Comparison of ENCODE assay signal across 16 cellular contexts in genomic region chr11:61657566-61657965, GRCh38. TPM values are rescaled to one million over a fixed set of nuclear protein-coding genes. Genes with fewer than 3 reads are reported as not detected.
DNase-seq lines count a peak whose midpoint lies in the region.
"Had no signal": no experiment of that assay in that cellular context is flagged by ENCODE, and none has a peak within 500 bp of the region (broad histone marks: within the 10 kb centered on the region; RNA-seq: fewer than 3 reads in every experiment).

No MANE protein-coding gene starts in this region.

- no peak overlapping the region for H2BK12ac ChIP-seq in trophoblast cell (ENCODE audit: low read length)

- H2BK5ac ChIP-seq in trophoblast cell (ENCODE audit: low read depth, low read length, poor library complexity), result no peak overlapping the region

- no peaks in the 10 kb centered on the region for H3K79me2 ChIP-seq in trophoblast cell (ENCODE audit: control insufficient read depth, insufficient read depth, low read length, poor library complexity)

- DNase-seq in Daoy (ENCODE audit: low read depth) (peak; percentile 55), NCI-H146 (lab: John Stamatoyannopoulos, UW) (peak; percentile 77), SK-MEL-5 (ENCODE audit: low read depth, low spot score) (peak; percentile 70), lung microvascular endothelial cell (ENCODE audit: low read depth in 2 of 2) (peak; percentile 17 to 84), AG20443 (ENCODE audit: low spot score) (no peak), SIG-M5 (lab: John Stamatoyannopoulos, UW) (no peak), trophoblast cell (no peak), SKM-1 treated with dmso at 0.1 percent for 144 hours (lab: John Stamatoyannopoulos, UW; ENCODE audit: unreplicated experiment) (no peak)
- DNase-seq: activated CD8-positive, alpha-beta T cell treated with anti-CD3 and anti-CD28 coated beads, Interleukin-2, amount 10 ng/mL, durations not matched to agents 7 days and 5 days; DND-41; heart left ventricle; mesenchymal stem cell; NCI-H2171 treated with DMSO at 0.1 percent for 48 hours had no signal

- H2BK120ac ChIP-seq in trophoblast cell (ENCODE audit: insufficient read depth, low read length, poor library complexity), result no peak overlapping the region

- no peak overlapping the region for H3K4ac ChIP-seq in trophoblast cell (ENCODE audit: low read depth, low read length)

- no peak overlapping the region for H3K4me3 ChIP-seq in trophoblast cell (ENCODE audit: low read depth, low read length)
- H3K4me3 ChIP-seq: heart left ventricle, right atrium auricular region, suprapubic skin had no signal

- no CpG with 5 or more reads among the region's 5 CpGs for WGBS in trophoblast cell (ENCODE audit: extremely low coverage, insufficient coverage, insufficient read length)

- H3K79me1 ChIP-seq in trophoblast cell (ENCODE audit: low read length), result no peaks in the 10 kb centered on the region

- no peak overlapping the region for H3K18ac ChIP-seq in trophoblast cell (ENCODE audit: low read length)

- H4K91ac ChIP-seq in trophoblast cell (ENCODE audit: low read depth, low read length), result no peak overlapping the region

- no peak overlapping the region for H3K9ac ChIP-seq in trophoblast cell (ENCODE audit: low read length)

- H2AFZ ChIP-seq in trophoblast cell (ENCODE audit: insufficient read depth, low read length, poor library complexity), result no peak overlapping the region

- no peak overlapping the region for H4K8ac ChIP-seq in trophoblast cell (ENCODE audit: low read depth, low read length)

- no peak overlapping the region for H3K23ac ChIP-seq in trophoblast cell (ENCODE audit: low read length)

- H3K36me3 ChIP-seq in trophoblast cell (ENCODE audit: control insufficient read depth in 1 of 2, insufficient read depth in 2 of 2, low read length in 2 of 2), result no peaks in the 10 kb centered on the region
- H3K36me3 ChIP-seq: heart left ventricle, right atrium auricular region, suprapubic skin had no signal

- no peak overlapping the region for H3K4me2 ChIP-seq in trophoblast cell (ENCODE audit: low read length)

- H3K9me3 ChIP-seq in trophoblast cell (ENCODE audit: insufficient read depth, low read depth, low read length), result no peaks in the 10 kb centered on the region
- H3K9me3 ChIP-seq: heart left ventricle, right atrium auricular region, suprapubic skin had no signal

- H2AK5ac ChIP-seq in trophoblast cell (ENCODE audit: low read length), result no peak overlapping the region

- H3K27me3 ChIP-seq in trophoblast cell (ENCODE audit: insufficient read depth, low read length), result peaks cover 2% of the 10 kb centered on the region
- H3K27me3 ChIP-seq: heart left ventricle, right atrium auricular region had no signal

- in situ Hi-C loops in SK-MEL-5 (cut with HindIII; ENCODE audit: low pct_unique_long_range_greater_than_20kb, low sequenced_read_pairs), result no loop called here

- H3K14ac ChIP-seq in trophoblast cell (ENCODE audit: low read length), result no peak overlapping the region

- H4K12ac ChIP-seq in trophoblast cell (ENCODE audit: low read depth, low read length), result no peak overlapping the region

- H3K27ac ChIP-seq in trophoblast cell (ENCODE audit: low read depth, low read length), result no peak overlapping the region
- H3K27ac ChIP-seq: heart left ventricle, right atrium auricular region, suprapubic skin had no signal

- no peaks in the 10 kb centered on the region for H3K4me1 ChIP-seq in trophoblast cell (ENCODE audit: control insufficient read depth in 1 of 2, insufficient read depth in 2 of 2, low read length in 2 of 2)

RNA-seq across cellular contexts. Expression of gene DAGLA, which starts 22.6 kb away (rescaled TPM):
- total RNA-seq in Daoy (2014; rRNA removed; shearing (Covaris generic)), result 0.65 and 0.91 TPM in 2 replicates
- 0.98 and 1.1 TPM in 2 replicates for total RNA-seq in SK-MEL-5 (2014; rRNA removed; shearing (Covaris generic))
- 3.7 and 3.9 TPM in 2 replicates for polyA plus RNA-seq in SK-MEL-5 (2015; cell fraction: cytosol; rRNA removed)
- polyA plus RNA-seq in SK-MEL-5 (2015; cell fraction: nucleus; rRNA removed), result 2.8 and 3.4 TPM in 2 replicates
- 1.5 and 3.0 TPM in 2 replicates for total RNA-seq in lung microvascular endothelial cell
- polyA plus RNA-seq in trophoblast cell (2013), result 1.4 and 1.5 TPM in 2 replicates
- total RNA-seq: B cell had no signal

Comparison
In these comparisons a context has a peak if more than half of its experiments do, and no peak if none do; other contexts are left out.
1. DNase-seq: peak in Daoy (single experiment), NCI-H146 (single experiment), SK-MEL-5 (single experiment) and lung microvascular endothelial cell (2 of 2); none in AG20443 (single experiment), SIG-M5 (single experiment), trophoblast cell (0 of 2) and SKM-1 treated with dmso at 0.1 percent for 144 hours (single experiment).